ENCODE assay signal across 1 cellular context in genomic region chr6:92810913-92811312, GRCh38.
TF ChIP-seq lines count a peak whose summit lies in the region.

No MANE protein-coding gene starts in this region.

TF ChIP-seq in GM23338, 12 proteins besides CTCF, POLR2A, EP300 and RAD21:
- TF ChIP-seq ZNF462 (CRISPR knock-in tag; IDR thresholded peaks at IDR 0.05) = no peak
- TF ChIP-seq REST (IDR thresholded peaks at IDR 0.05; ENCODE audit: unreplicated experiment) = no peak
- TF ChIP-seq NANOG (IDR thresholded peaks at IDR 0.05; ENCODE audit: borderline replicate concordance) = no peak
- no peak for TF ChIP-seq EZH2 (IDR thresholded peaks at IDR 0.05; ENCODE audit: low read depth, unreplicated experiment)
- TF ChIP-seq POLR2AphosphoS5 (IDR thresholded peaks at IDR 0.05; ENCODE audit: low read depth) = no peak
- no peak for TF ChIP-seq ETS1 (IDR thresholded peaks at IDR 0.05)
- TF ChIP-seq CREB1 (CRISPR knock-in tag; IDR thresholded peaks at IDR 0.05; ENCODE audit: low read depth) = no peak
- no peak for TF ChIP-seq STAT1 (IDR thresholded peaks at IDR 0.05; ENCODE audit: unreplicated experiment)
- TF ChIP-seq EZH2phosphoT487 (IDR thresholded peaks at IDR 0.05; ENCODE audit: unreplicated experiment) = no peak
- TF ChIP-seq JUNB (IDR thresholded peaks at IDR 0.05; ENCODE audit: unreplicated experiment) = no peak
- no peak for TF ChIP-seq ZNF331 (CRISPR knock-in tag; IDR thresholded peaks at IDR 0.05; ENCODE audit: low read depth)
